ENCODE assay signal across 22 cellular contexts in genomic region chr7:51827641-51828040, GRCh38.
"Had no signal": no experiment of that assay in that cellular context is flagged by ENCODE, and none has a peak within 500 bp of the region (broad histone marks: within the 10 kb centered on the region; RNA-seq: fewer than 3 reads in every experiment).

No MANE protein-coding gene starts in this region.

- H3K27ac Mint-ChIP-seq: naive thymus-derived CD4-positive, alpha-beta T cell; stimulated activated naive B cell treated with anti-CD40 and anti-IgM and Interleukin-4, amounts not matched to agents 10 μg/mL and 1 μg/mL and 100 μg/mL, for 72 hours; stimulated activated naive CD8-positive, alpha-beta T cell treated with anti-CD3 and anti-CD28 coated beads, Interleukin-15, amount 100 ng/mL, for 72 hours had no signal

- H3K36me3 Mint-ChIP-seq: naive thymus-derived CD4-positive, alpha-beta T cell; stimulated activated naive B cell treated with anti-CD40 and anti-IgM and Interleukin-4, amounts not matched to agents 10 μg/mL and 1 μg/mL and 100 μg/mL, for 72 hours had no signal

- H3K4me1 Mint-ChIP-seq: naive thymus-derived CD4-positive, alpha-beta T cell; stimulated activated naive B cell treated with anti-CD40 and anti-IgM and Interleukin-4, amounts not matched to agents 10 μg/mL and 1 μg/mL and 100 μg/mL, for 72 hours; stimulated activated naive CD8-positive, alpha-beta T cell treated with anti-CD3 and anti-CD28 coated beads, Interleukin-15, amount 100 ng/mL, for 72 hours had no signal

- H3K9me3 ChIP-seq: gastrocnemius medialis, prostate gland, testis had no signal

- DNase-seq: cortex of kidney; dorsolateral prefrontal cortex; effector memory CD4-positive, alpha-beta T cell; gastrocnemius medialis; heart right ventricle; hypothalamus; kidney glomerular epithelial cell; mammary epithelial cell; naive thymus-derived CD4-positive, alpha-beta T cell; nephron progenitor cell; spleen; stimulated activated CD4-positive, alpha-beta T cell treated with anti-CD3 and anti-CD28 coated beads, Interleukin-15, amount 100 ng/mL, for 24 hours; stimulated activated CD4-positive, alpha-beta T cell treated with anti-CD3 and anti-CD28 coated beads, Interleukin-1b, Interleukin-23, amount 100 ng/mL, for 48 hours; stimulated activated CD4-positive, alpha-beta T cell treated with anti-CD3 and anti-CD28 coated beads, Interleukin-4, amount 100 ng/mL, for 24 hours; stimulated activated naive B cell treated with anti-CD40 and anti-IgM and Interleukin-4, amounts not matched to agents 10 μg/mL and 1 μg/mL and 100 μg/mL, for 72 hours; stimulated activated naive CD8-positive, alpha-beta T cell treated with anti-CD3 and anti-CD28 coated beads, Interleukin-15, amount 100 ng/mL, for 72 hours; testis had no signal

- H3K4me3 ChIP-seq: dorsolateral prefrontal cortex, gastrocnemius medialis, heart right ventricle, prostate gland, spleen, testis, tibial nerve had no signal

- H3K36me3 ChIP-seq: gastrocnemius medialis, heart right ventricle, prostate gland, spleen, tibial nerve had no signal

- H3K4me3 Mint-ChIP-seq: naive thymus-derived CD4-positive, alpha-beta T cell; nephron progenitor cell; stimulated activated naive B cell treated with anti-CD40 and anti-IgM and Interleukin-4, amounts not matched to agents 10 μg/mL and 1 μg/mL and 100 μg/mL, for 72 hours; stimulated activated naive CD8-positive, alpha-beta T cell treated with anti-CD3 and anti-CD28 coated beads, Interleukin-15, amount 100 ng/mL, for 72 hours had no signal

- H3K27me3 ChIP-seq: gastrocnemius medialis, heart right ventricle, spleen, testis, tibial nerve had no signal

- ATAC-seq: esophagus mucosa; gastrocnemius medialis; heart right ventricle; left lobe of liver; naive thymus-derived CD4-positive, alpha-beta T cell; sciatic nerve; stimulated activated naive B cell treated with anti-CD40 and anti-IgM and Interleukin-4, amounts not matched to agents 10 μg/mL and 1 μg/mL and 100 μg/mL, for 72 hours; stimulated activated naive CD8-positive, alpha-beta T cell treated with anti-CD3 and anti-CD28 coated beads, Interleukin-15, amount 100 ng/mL, for 72 hours had no signal
